In genomic region chr15:76345880-76346665, GRCh38 we compare ENCODE assay signal across 1 cellular context.
A peak's percentile ranks its signal among the peaks of the same experiment; 100 is the strongest.
TF ChIP-seq lines count a peak whose summit lies in the region.

No MANE protein-coding gene starts in this region.

TF ChIP-seq in HepG2, 621 proteins besides CTCF, POLR2A, EP300 and RAD21 (continued from another document):
- TF ChIP-seq ZBTB4 (CRISPR knock-in tag; IDR thresholded peaks at IDR 0.05; ENCODE audit: borderline replicate concordance) (no peak), ZNF10 (CRISPR knock-in tag; IDR thresholded peaks at IDR 0.05; ENCODE audit: borderline replicate concordance, low read depth) (no peak), TFDP1 (CRISPR knock-in tag; IDR thresholded peaks at IDR 0.05; ENCODE audit: borderline replicate concordance) (no peak), NRL (CRISPR knock-in tag; IDR thresholded peaks at IDR 0.05; ENCODE audit: borderline replicate concordance) (no peak), ZNF253 (CRISPR knock-in tag; IDR thresholded peaks at IDR 0.05; ENCODE audit: borderline replicate concordance) (no peak), ATF4 (CRISPR knock-in tag; IDR thresholded peaks at IDR 0.05) (no peak), RBFOX2 (IDR thresholded peaks at IDR 0.05; ENCODE audit: low read depth, low read length) (peak; percentile 68), SETDB1 (CRISPR knock-in tag; IDR thresholded peaks at IDR 0.05; ENCODE audit: borderline replicate concordance) (no peak), STAG1 (CRISPR knock-in tag; IDR thresholded peaks at IDR 0.05) (peak; percentile 4; the same call in 1 of the 2 replicates), ZNF569 (CRISPR knock-in tag; IDR thresholded peaks at IDR 0.05; ENCODE audit: borderline replicate concordance) (no peak), HOMEZ (CRISPR knock-in tag; IDR thresholded peaks at IDR 0.05; ENCODE audit: low read depth) (no peak), ZNF484 (CRISPR knock-in tag; IDR thresholded peaks at IDR 0.05; ENCODE audit: borderline replicate concordance, low read depth) (no peak), ZHX1 (CRISPR knock-in tag; IDR thresholded peaks at IDR 0.05; ENCODE audit: low read depth) (no peak), PAF1 (CRISPR knock-in tag; IDR thresholded peaks at IDR 0.05) (no peak; the same call in 1 of the 2 replicates), ADNP (CRISPR knock-in tag; IDR thresholded peaks at IDR 0.05) (no peak), HDAC2 (CRISPR knock-in tag; IDR thresholded peaks at IDR 0.05) (no peak), ATF6 (CRISPR knock-in tag; conservative IDR thresholded peaks at IDR 0.05) (no peak), MXD1 (CRISPR knock-in tag; IDR thresholded peaks at IDR 0.05) (no peak; the same call in 1 of the 2 replicates), HOXA9 (CRISPR knock-in tag; IDR thresholded peaks at IDR 0.05; ENCODE audit: borderline replicate concordance) (no peak), AKAP8 (CRISPR knock-in tag; IDR thresholded peaks at IDR 0.05) (no peak), THAP8 (CRISPR knock-in tag; IDR thresholded peaks at IDR 0.05; ENCODE audit: borderline replicate concordance) (no peak)
